Comparison of ENCODE assay signal across 8 cellular contexts in the genomic region with DNA sequence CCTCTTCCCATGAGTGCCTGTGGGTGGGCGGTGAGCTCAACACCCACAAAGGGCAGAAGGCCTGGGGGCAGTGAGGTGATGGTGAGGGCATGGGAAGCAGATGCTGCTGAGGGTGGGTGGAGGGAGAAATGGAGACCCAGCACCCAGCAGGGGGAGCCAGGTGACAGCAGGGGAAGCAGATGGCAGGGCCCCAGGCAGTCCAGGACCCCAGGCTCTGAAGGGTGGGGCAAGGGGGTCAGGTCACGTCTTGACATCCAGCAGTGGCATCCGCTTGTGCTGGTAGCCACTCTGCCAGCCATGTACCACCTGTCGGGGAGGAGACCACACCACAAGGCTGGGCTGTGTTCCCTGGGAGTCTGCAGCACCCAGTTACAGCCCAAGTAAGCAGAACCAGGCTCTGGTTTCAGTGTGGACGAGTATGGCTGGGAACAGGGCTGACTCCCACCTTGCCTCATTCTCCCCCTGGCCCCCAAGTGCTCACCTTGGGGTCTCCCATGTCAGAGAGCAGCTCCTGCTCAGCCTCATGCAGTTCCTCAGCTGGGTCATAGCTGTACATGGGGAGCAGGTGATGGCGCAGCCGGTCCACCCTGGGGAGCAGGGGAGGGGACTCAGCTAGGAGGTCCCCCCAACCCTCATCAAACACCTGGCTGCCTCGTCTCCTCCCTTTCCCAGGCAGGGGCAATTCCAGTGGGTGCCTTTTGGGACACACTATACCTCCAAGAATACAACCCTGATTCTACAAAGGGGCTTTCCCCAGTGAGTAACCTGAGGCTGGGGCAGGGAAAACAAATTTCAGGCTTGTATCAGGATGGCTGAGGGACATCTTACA. TPM values are rescaled to one million over a fixed set of nuclear protein-coding genes. Genes with fewer than 3 reads are reported as not detected.
DNase-seq lines count a peak whose midpoint lies in the region; ATAC-seq, FAIRE-seq and TF ChIP-seq lines count a peak whose summit lies in the region.

No MANE protein-coding gene starts in this region.

- H3K9me3 ChIP-seq in testis = no peaks in the 10 kb centered on the region

- no peak for TF ChIP-seq POLR2A in testis (IDR thresholded peaks at IDR 0.05)

- H3K4me1 Mint-ChIP-seq in T-cell (peaks cover 42 to 70% (median 62%) of the 10 kb centered on the region in 3 donors), natural killer cell (peaks cover 6 to 45% of the 10 kb centered on the region in 2 donors)

- H3K27me3 Mint-ChIP-seq in T-cell (no peaks in the 10 kb centered on the region), natural killer cell (ENCODE audit: low read depth in 2 of 2) (no peaks in the 10 kb centered on the region)

- ATAC-seq in T-cell (replicated peaks in 1 of 4) (no peak), natural killer cell (no peak), GM21515 (IDR thresholded peaks at IDR 0.05; ENCODE audit: unreplicated experiment) (no peak)

- peak; percentile 61 for TF ChIP-seq CTCF in bronchial epithelial cell (IDR thresholded peaks at IDR 0.05; ENCODE audit: insufficient read depth, low read length, severe bottlenecking)
- peak; percentile 37 for TF ChIP-seq CTCF in natural killer cell (IDR thresholded peaks at IDR 0.05)
- peak in 1 of 3 experiments; percentile 32 for TF ChIP-seq CTCF in testis (IDR thresholded peaks at IDR 0.05)
- no peak for TF ChIP-seq CTCF in coronary artery (IDR thresholded peaks at IDR 0.05)

- H3K27ac Mint-ChIP-seq in T-cell = peak overlapping the region; percentile 63 to 79
- peak overlapping the region; percentile 94 to 97 for H3K27ac Mint-ChIP-seq in natural killer cell

- H3K27me3 ChIP-seq in bronchial epithelial cell (ENCODE audit: control insufficient read depth, insufficient read depth, low read length) = no peaks in the 10 kb centered on the region
- H3K27me3 ChIP-seq in testis = no peaks in the 10 kb centered on the region

- peaks cover 11% of the 10 kb centered on the region for H3K4me1 ChIP-seq in testis

- H3K27ac ChIP-seq in testis (no peak overlapping the region), coronary artery (peak overlapping the region in 1 of 2 donors; percentile 95)

- POLR2A ChIA-PET in T-cell (lab: Charles Lee) = no interaction called here

- peaks cover 9% of the 10 kb centered on the region for H3K36me3 Mint-ChIP-seq in T-cell
- H3K36me3 Mint-ChIP-seq in natural killer cell = no peaks in the 10 kb centered on the region

- CTCF ChIA-PET in T-cell (lab: Charles Lee) = interaction anchor here in 1 of 2 donors (1.1 kb wide), 1 partner anchor 21 kb away, joined by 3 read pairs; no protein-coding TSS in a partner anchor

- intact Hi-C loops in natural killer cell (cut with micrococcal nuclease) (loop anchor here (5.0 kb wide), 1 partner anchor 64 kb away; no protein-coding TSS in a partner anchor), testis (cut with DNase I; ENCODE audit: low total_unique reads) (loop anchor here (10.0 kb wide), 1 partner anchor 168 kb away; no protein-coding TSS in a partner anchor)

- H3K4me3 ChIP-seq in bronchial epithelial cell (ENCODE audit: low read depth, low read length) (no peak overlapping the region), testis (no peak overlapping the region), coronary artery (no peak overlapping the region)

- H3K4me3 Mint-ChIP-seq in T-cell = peak overlapping the region; percentile 45 to 85 (median 52)
- H3K4me3 Mint-ChIP-seq in natural killer cell = peak overlapping the region; percentile 25

- peak; percentile 69 for DNase-seq in EL
- peak; percentile 59 for DNase-seq in HuH-7.5 (ENCODE audit: low spot score)
- peak in 17 of 34 experiments; percentile 18 to 57 (median 44) for DNase-seq in T-cell
- no peak for DNase-seq in bronchial epithelial cell (ENCODE audit: low read depth)
- DNase-seq in natural killer cell = no peak
- DNase-seq in testis = no peak
- DNase-seq in coronary artery (ENCODE audit: low spot score) = no peak

- peaks cover 3% of the 10 kb centered on the region for H3K36me3 ChIP-seq in bronchial epithelial cell (ENCODE audit: control insufficient read depth, insufficient read depth, low read length)
- no peaks in the 10 kb centered on the region for H3K36me3 ChIP-seq in testis (ENCODE audit: low read depth, missing control alignments)

- FAIRE-seq in bronchial epithelial cell (lab: Jason Lieb, UNC) = no peak

- H3K9me3 Mint-ChIP-seq in T-cell (no peaks in the 10 kb centered on the region), natural killer cell (no peaks in the 10 kb centered on the region)

- 81 to 85% methylated on average over 8 of the region's 8 CpGs for WGBS in testis, 2 donors

RNA-seq across cellular contexts. Expression of a gene that starts 2.0 kb away (rescaled TPM):
- total RNA-seq in T-cell (10 to 100 TPM; 16.4 to 33.8 (median 30.5) TPM), bronchial epithelial cell (10.8 and 11.6 TPM in 2 replicates), natural killer cell (10 to 100 TPM; 30.8 to 48.0 (median 39.7) TPM), testis (10 to 100 TPM; 27.6 to 35.8 TPM)
- 19.3 TPM for polyA plus RNA-seq in testis (ENCODE audit: insufficient read depth, low read depth, low replicate concordance)

RNA-seq across cellular contexts. Expression of a gene that starts 10.1 kb away (rescaled TPM):
- total RNA-seq in T-cell (100 to 1,000 TPM in 4 of 5 donors, 10 to 100 TPM in 1; 92.8 to 119 (median 104) TPM), bronchial epithelial cell (62.1 and 91.4 TPM in 2 replicates), natural killer cell (10 to 100 TPM; 63.1 to 84.2 (median 77.3) TPM), testis (100 to 1,000 TPM; 136 to 204 TPM)
- 184 TPM for polyA plus RNA-seq in testis (ENCODE audit: insufficient read depth, low read depth, low replicate concordance)

Comparison
In these comparisons a context has a peak if more than half of its experiments do, and no peak if none do; other contexts are left out.
1. DNase-seq: peak in EL (single experiment) and HuH-7.5 (single experiment); none in bronchial epithelial cell (single experiment), natural killer cell (single experiment), testis (single experiment) and coronary artery (single experiment).